ENCODE assay signal across 1 cellular context in the genomic region with DNA sequence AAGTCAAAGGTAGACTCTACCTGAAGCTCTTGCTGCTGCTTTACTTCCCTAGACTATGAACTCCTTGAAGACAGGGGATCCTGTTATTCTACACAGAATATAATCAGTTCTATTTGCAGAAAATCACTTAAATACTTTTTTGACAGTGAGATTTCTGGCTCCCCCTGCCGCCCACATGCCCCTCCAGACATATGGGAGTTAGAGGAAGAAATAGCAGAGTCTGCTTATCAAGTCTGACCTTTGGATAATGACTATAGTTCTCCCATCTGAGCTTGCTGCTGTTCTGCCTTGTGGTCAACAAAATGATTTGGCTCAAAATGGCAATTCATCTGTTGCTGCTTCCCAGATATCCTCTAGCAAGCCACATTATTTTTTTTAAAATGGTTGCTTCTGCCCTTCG.
TF ChIP-seq lines count a peak whose summit lies in the region.

No MANE protein-coding gene starts in this region.

TF ChIP-seq in GM23338, 12 proteins besides CTCF, POLR2A, EP300 and RAD21 (continued from another document):
- no peak for TF ChIP-seq NANOG (IDR thresholded peaks at IDR 0.05; ENCODE audit: borderline replicate concordance)
- no peak for TF ChIP-seq ZNF331 (CRISPR knock-in tag; IDR thresholded peaks at IDR 0.05; ENCODE audit: low read depth)
